In the genomic region with DNA sequence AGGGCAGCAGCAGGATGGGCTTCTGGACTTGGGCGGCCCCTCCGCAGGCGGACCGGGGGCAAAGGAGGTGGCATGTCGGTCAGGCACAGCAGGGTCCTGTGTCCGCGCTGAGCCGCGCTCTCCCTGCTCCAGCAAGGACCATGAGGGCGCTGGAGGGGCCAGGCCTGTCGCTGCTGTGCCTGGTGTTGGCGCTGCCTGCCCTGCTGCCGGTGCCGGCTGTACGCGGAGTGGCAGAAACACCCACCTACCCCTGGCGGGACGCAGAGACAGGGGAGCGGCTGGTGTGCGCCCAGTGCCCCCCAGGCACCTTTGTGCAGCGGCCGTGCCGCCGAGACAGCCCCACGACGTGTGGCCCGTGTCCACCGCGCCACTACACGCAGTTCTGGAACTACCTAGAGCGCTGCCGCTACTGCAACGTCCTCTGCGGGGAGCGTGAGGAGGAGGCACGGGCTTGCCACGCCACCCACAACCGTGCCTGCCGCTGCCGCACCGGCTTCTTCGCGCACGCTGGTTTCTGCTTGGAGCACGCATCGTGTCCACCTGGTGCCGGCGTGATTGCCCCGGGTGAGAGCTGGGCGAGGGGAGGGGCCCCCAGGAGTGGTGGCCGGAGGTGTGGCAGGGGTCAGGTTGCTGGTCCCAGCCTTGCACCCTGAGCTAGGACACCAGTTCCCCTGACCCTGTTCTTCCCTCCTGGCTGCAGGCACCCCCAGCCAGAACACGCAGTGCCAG, we compare ENCODE assay signal across 8 cellular contexts. TPM values are rescaled to one million over a fixed set of nuclear protein-coding genes. Genes with fewer than 3 reads are reported as not detected.
DNase-seq lines count a peak whose midpoint lies in the region; ATAC-seq and TF ChIP-seq lines count a peak whose summit lies in the region.

A gene with protein sequence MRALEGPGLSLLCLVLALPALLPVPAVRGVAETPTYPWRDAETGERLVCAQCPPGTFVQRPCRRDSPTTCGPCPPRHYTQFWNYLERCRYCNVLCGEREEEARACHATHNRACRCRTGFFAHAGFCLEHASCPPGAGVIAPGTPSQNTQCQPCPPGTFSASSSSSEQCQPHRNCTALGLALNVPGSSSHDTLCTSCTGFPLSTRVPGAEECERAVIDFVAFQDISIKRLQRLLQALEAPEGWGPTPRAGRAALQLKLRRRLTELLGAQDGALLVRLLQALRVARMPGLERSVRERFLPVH (plus strand): TSS at position 25 of the 729 bp plus-strand sequence. CDS start 116 bp downstream, at position 141.

- peaks cover 5% of the 10 kb centered on the region for H3K4me1 Mint-ChIP-seq in activated CD4-positive, alpha-beta T cell treated with anti-CD3 and anti-CD28 coated beads, Interleukin-2, amount 10 ng/mL, durations not matched to agents 7 days and 5 days
- H3K4me1 Mint-ChIP-seq in activated CD4-positive, alpha-beta T cell treated with anti-CD3 and anti-CD28 coated beads, Interleukin-2, amount 10 ng/mL, durations not matched to agents 24 days and 14 days = peaks cover 11% of the 10 kb centered on the region

- TF ChIP-seq POLR2A in testis (IDR thresholded peaks at IDR 0.05) = no peak

- intact Hi-C loops in activated CD4-positive, alpha-beta T cell treated with anti-CD3 and anti-CD28 coated beads, Interleukin-2, amount 10 ng/mL, durations not matched to agents 24 days and 14 days (cut with micrococcal nuclease) = no loop called here
- intact Hi-C loops in testis (cut with DNase I; ENCODE audit: low total_unique reads) = no loop called here

- H3K4me3 ChIP-seq in testis = no peak within 1 kb of the TSS

- H3K4me1 ChIP-seq in testis = peaks cover 19% of the 10 kb centered on the region

- H3K27me3 ChIP-seq in testis = no peaks in the 10 kb centered on the region

- no peaks in the 10 kb centered on the region for H3K9me3 Mint-ChIP-seq in activated CD4-positive, alpha-beta T cell treated with anti-CD3 and anti-CD28 coated beads, Interleukin-2, amount 10 ng/mL, durations not matched to agents 7 days and 5 days
- no peaks in the 10 kb centered on the region for H3K9me3 Mint-ChIP-seq in activated CD4-positive, alpha-beta T cell treated with anti-CD3 and anti-CD28 coated beads, Interleukin-2, amount 10 ng/mL, durations not matched to agents 24 days and 14 days

- POLR2A ChIA-PET in activated CD4-positive, alpha-beta T cell treated with anti-CD3 and anti-CD28 coated beads, Interleukin-2, amount 10 ng/mL, durations not matched to agents 7 days and 5 days (lab: Charles Lee) = no interaction called here

- peak within 1 kb of the TSS; percentile 25 for H3K27ac Mint-ChIP-seq in activated CD4-positive, alpha-beta T cell treated with anti-CD3 and anti-CD28 coated beads, Interleukin-2, amount 10 ng/mL, durations not matched to agents 7 days and 5 days
- no peak within 1 kb of the TSS for H3K27ac Mint-ChIP-seq in activated CD4-positive, alpha-beta T cell treated with anti-CD3 and anti-CD28 coated beads, Interleukin-2, amount 10 ng/mL, durations not matched to agents 24 days and 14 days

- H3K27ac ChIP-seq in caudate nucleus (ENCODE audit: low read depth, low read length) = peak within 1 kb of the TSS; percentile 5
- no peak within 1 kb of the TSS for H3K27ac ChIP-seq in testis

- no peak for DNase-seq in activated CD4-positive, alpha-beta T cell treated with anti-CD3 and anti-CD28 coated beads, Interleukin-2, amount 10 ng/mL, durations not matched to agents 7 days and 5 days
- no peak for DNase-seq in activated CD4-positive, alpha-beta T cell treated with anti-CD3 and anti-CD28 coated beads, Interleukin-2, amount 10 ng/mL, durations not matched to agents 24 days and 14 days
- DNase-seq in caudate nucleus (lab: John Stamatoyannopoulos, UW) = peak in 1 of 61 donors; percentile 22
- peak; percentile 51 for DNase-seq in left lobe of liver (ENCODE audit: low spot score)
- DNase-seq in testis = no peak
- no peak for DNase-seq in NCI-H524 treated with DMSO at 0.1 percent for 48 hours (lab: John Stamatoyannopoulos, UW)
- no peak for DNase-seq in cerebellar cortex (ENCODE audit: low spot score)
- DNase-seq in NCI-H2107 treated with DMSO at 0.1 percent for 48 hours (lab: John Stamatoyannopoulos, UW; ENCODE audit: unreplicated experiment) = no peak

- TF ChIP-seq CTCF in testis (IDR thresholded peaks at IDR 0.05) = no peak

- H3K36me3 Mint-ChIP-seq in activated CD4-positive, alpha-beta T cell treated with anti-CD3 and anti-CD28 coated beads, Interleukin-2, amount 10 ng/mL, durations not matched to agents 7 days and 5 days (ENCODE audit: low read depth) = peaks cover 11% of the 10 kb centered on the region
- peaks cover 20% of the 10 kb centered on the region for H3K36me3 Mint-ChIP-seq in activated CD4-positive, alpha-beta T cell treated with anti-CD3 and anti-CD28 coated beads, Interleukin-2, amount 10 ng/mL, durations not matched to agents 24 days and 14 days (ENCODE audit: low read depth)

- 69 to 70% methylated on average over 24 to 52 of the region's 52 CpGs for WGBS in testis, 2 donors

- no peaks in the 10 kb centered on the region for H3K27me3 Mint-ChIP-seq in activated CD4-positive, alpha-beta T cell treated with anti-CD3 and anti-CD28 coated beads, Interleukin-2, amount 10 ng/mL, durations not matched to agents 7 days and 5 days
- no peaks in the 10 kb centered on the region for H3K27me3 Mint-ChIP-seq in activated CD4-positive, alpha-beta T cell treated with anti-CD3 and anti-CD28 coated beads, Interleukin-2, amount 10 ng/mL, durations not matched to agents 24 days and 14 days

- H3K36me3 ChIP-seq in testis (ENCODE audit: low read depth, missing control alignments) = no peaks in the 10 kb centered on the region

- no peak within 1 kb of the TSS for H3K4me3 Mint-ChIP-seq in activated CD4-positive, alpha-beta T cell treated with anti-CD3 and anti-CD28 coated beads, Interleukin-2, amount 10 ng/mL, durations not matched to agents 7 days and 5 days
- no peak within 1 kb of the TSS for H3K4me3 Mint-ChIP-seq in activated CD4-positive, alpha-beta T cell treated with anti-CD3 and anti-CD28 coated beads, Interleukin-2, amount 10 ng/mL, durations not matched to agents 24 days and 14 days

- ATAC-seq in left lobe of liver = peak; percentile 39

- CTCF ChIA-PET in activated CD4-positive, alpha-beta T cell treated with anti-CD3 and anti-CD28 coated beads, Interleukin-2, amount 10 ng/mL, durations not matched to agents 7 days and 5 days (lab: Charles Lee) = interaction anchor here (1.1 to 2.7 kb wide), 5 partner anchors 10 to 159 kb away, joined by 3 to 15 read pairs (median 4); a partner anchor contains a TSS

- H3K9me3 ChIP-seq in testis = no peaks in the 10 kb centered on the region

RNA-seq across cellular contexts. Expression of the gene that starts here (rescaled TPM):
- total RNA-seq in activated CD4-positive, alpha-beta T cell treated with anti-CD3 and anti-CD28 coated beads, Interleukin-2, amount 10 ng/mL, durations not matched to agents 7 days and 5 days = 1 to 10 TPM in 1 of 2 experiments, not detected in 1; 1.0 TPM
- not detected in 2 replicates for total RNA-seq in activated CD4-positive, alpha-beta T cell treated with anti-CD3 and anti-CD28 coated beads, Interleukin-2, amount 10 ng/mL, durations not matched to agents 24 days and 14 days
- total RNA-seq in left lobe of liver (0.40 TPM), testis (10 to 100 TPM; 26.2 to 30.5 TPM)
- 3.0 TPM for polyA plus RNA-seq in testis (ENCODE audit: insufficient read depth, low read depth, low replicate concordance)

Comparison
In these comparisons a context has a peak if more than half of its experiments do, and no peak if none do; other contexts are left out.
1. RNA of the gene that starts here (total RNA-seq): 26.2 to 30.5 TPM in testis; 1.0 TPM in activated CD4-positive, alpha-beta T cell treated with anti-CD3 and anti-CD28 coated beads, Interleukin-2, amount 10 ng/mL, durations not matched to agents 7 days and 5 days, 0.40 TPM in left lobe of liver (single experiment) and not detected in activated CD4-positive, alpha-beta T cell treated with anti-CD3 and anti-CD28 coated beads, Interleukin-2, amount 10 ng/mL, durations not matched to agents 24 days and 14 days; every median in the first group is over 10 times any median in the second.
2. Peak in DNase-seq and ATAC-seq in left lobe of liver; RNA of the gene not detected or under 1 TPM.